29 cellular contexts compared by ENCODE assay signal in genomic region chr6:39982720-39983119, GRCh38.
"Had no signal": no experiment of that assay in that cellular context is flagged by ENCODE, and none has a peak within 500 bp of the region (broad histone marks: within the 10 kb centered on the region; RNA-seq: fewer than 3 reads in every experiment).

No MANE protein-coding gene starts in this region.

- H3K4me1 Mint-ChIP-seq: naive B cell, natural killer cell had no signal

- H3K27ac ChIP-seq: left lung, lower lobe of right lung, neural progenitor cell, neutrophil, parathyroid adenoma, psoas muscle, right atrium auricular region, right lobe of liver, skin epidermis, stomach, testis, thyroid gland, transverse colon, upper lobe of left lung, vagina had no signal

- H3K36me3 ChIP-seq: left lung, lower lobe of right lung, neural progenitor cell, neutrophil, right atrium auricular region, right lobe of liver, stomach, thyroid gland, transverse colon, upper lobe of left lung, vagina had no signal

- H3K4me1 ChIP-seq: neural progenitor cell had no signal

- ATAC-seq: lower lobe of right lung, natural killer cell, psoas muscle, right lobe of liver had no signal

- H3K9ac ChIP-seq: neural progenitor cell, parathyroid adenoma had no signal

- H3K27me3 ChIP-seq: left lung, neural progenitor cell, neutrophil, right atrium auricular region, right lobe of liver, stomach, testis, thyroid gland, transverse colon, upper lobe of left lung, vagina had no signal

- H3K79me2 ChIP-seq: parathyroid adenoma had no signal

- H3K4me3 Mint-ChIP-seq: naive B cell, natural killer cell, nephron progenitor cell, neural progenitor cell had no signal

- DNase-seq: hippocampal formation; kidney glomerular epithelial cell; left colon; left lung; lower lobe of right lung; mammary epithelial cell; mesenchymal stem cell; naive B cell; natural killer cell; nephron progenitor cell; occipital lobe; psoas muscle; right lobe of liver; stimulated activated CD4-positive, alpha-beta T cell treated with anti-CD3 and anti-CD28 coated beads, Interleukin-12 subunit alpha, Interleukin-12 subunit beta, amount 100 ng/mL, for 4 hours; stimulated activated CD4-positive, alpha-beta T cell treated with anti-CD3 and anti-CD28 coated beads, Interleukin-15, amount 100 ng/mL, for 24 hours; stimulated activated CD4-positive, alpha-beta T cell treated with anti-CD3 and anti-CD28 coated beads, Interleukin-2, amount 100 ng/mL, for 24 hours; stimulated activated CD4-positive, alpha-beta T cell treated with anti-CD3 and anti-CD28 coated beads, Interleukin-4, amount 100 ng/mL, for 1 hour; stimulated activated naive CD4-positive, alpha-beta T cell; stomach; testis; thyroid gland; transverse colon; upper lobe of left lung had no signal

- H3K27ac Mint-ChIP-seq: naive B cell, natural killer cell, nephron progenitor cell, neural progenitor cell had no signal

- H2AFZ ChIP-seq: neural progenitor cell, parathyroid adenoma had no signal

- H3K9me3 Mint-ChIP-seq: natural killer cell, nephron progenitor cell, neural progenitor cell had no signal

- H3K4me2 ChIP-seq: neural progenitor cell had no signal

- H3K36me3 Mint-ChIP-seq: naive B cell, natural killer cell, neural progenitor cell had no signal

- H3K9me3 ChIP-seq: left lung, lower lobe of right lung, neutrophil, psoas muscle, right atrium auricular region, right lobe of liver, stomach, testis, thyroid gland, transverse colon, upper lobe of left lung, vagina had no signal

- H3K4me3 ChIP-seq: left lung, lower lobe of right lung, neural progenitor cell, psoas muscle, right atrium auricular region, right lobe of liver, skin epidermis, stomach, testis, thyroid gland, transverse colon, upper lobe of left lung, vagina had no signal
